8 cellular contexts compared by ENCODE assay signal in genomic region chr3:136818191-136818850, GRCh38. TPM values are rescaled to one million over a fixed set of nuclear protein-coding genes. Genes with fewer than 3 reads are reported as not detected.
DNase-seq lines count a peak whose midpoint lies in the region; ATAC-seq, FAIRE-seq and TF ChIP-seq lines count a peak whose summit lies in the region.

No MANE protein-coding gene starts in this region.

- no peaks in the 10 kb centered on the region for H3K36me3 ChIP-seq in neural cell (ENCODE audit: insufficient read depth, low read length)

- H3K79me2 ChIP-seq in neural cell (replicated peaks; ENCODE audit: insufficient read depth, low read length), result no peaks in the 10 kb centered on the region

- TF ChIP-seq CTCF in foreskin fibroblast (IDR thresholded peaks at IDR 0.05; ENCODE audit: low read depth, low read length) (peak; percentile 6), neural cell (IDR thresholded peaks at IDR 0.05; ENCODE audit: poor library complexity, severe bottlenecking) (no peak)

- H2AFZ ChIP-seq in neural cell (ENCODE audit: low read depth, low read length), result peak overlapping the region; percentile 49

- no peaks in the 10 kb centered on the region for H3K9me3 ChIP-seq in neural cell (ENCODE audit: low read length)

- no peaks in the 10 kb centered on the region for H4K20me1 ChIP-seq in neural cell (ENCODE audit: insufficient read depth)

- peak; percentile 93 for FAIRE-seq in A204.1 (lab: Jason Lieb, UNC)

- H3K4me2 ChIP-seq in neural cell (ENCODE audit: low read length), result peak overlapping the region; percentile 38

- peak overlapping the region; percentile 72 to 79 for H3K4me3 ChIP-seq in foreskin fibroblast (ENCODE audit: low read depth in 1 of 2, low read length in 2 of 2)
- peak overlapping the region; percentile 79 for H3K4me3 ChIP-seq in neural cell (ENCODE audit: low read length)

- no peak for TF ChIP-seq EP300 in neural cell (conservative IDR thresholded peaks at IDR 0.05; ENCODE audit: poor library complexity, severe bottlenecking)

- H3K27ac ChIP-seq in neural cell (ENCODE audit: low read length), result no peak overlapping the region

- peaks cover 51% of the 10 kb centered on the region for H3K27me3 Mint-ChIP-seq in activated T-cell treated with anti-CD3 and anti-CD28 coated beads, Interleukin-2, amount 50 U/mL, for 4 hours (ENCODE audit: low read depth)

- DNase-seq in NCI-H226, result peak; percentile 62
- DNase-seq in activated T-cell treated with anti-CD3 and anti-CD28 coated beads, Interleukin-2, amount 50 U/mL, for 4 hours, result peak; percentile 36
- DNase-seq in foreskin fibroblast, result peak; percentile 80 to 82
- DNase-seq in ureter (ENCODE audit: low spot score), result peak; percentile 43

- ATAC-seq in GM18907 (IDR thresholded peaks at IDR 0.05; ENCODE audit: unreplicated experiment) (peak; percentile 10), GM19324 (IDR thresholded peaks at IDR 0.05; ENCODE audit: low FRiP score, unreplicated experiment) (no peak)
- ATAC-seq in activated T-cell treated with anti-CD3 and anti-CD28 coated beads, Interleukin-2, amount 50 U/mL, for 4 hours, result peak; percentile 71 to 77

- H3K27me3 ChIP-seq in neural cell (ENCODE audit: insufficient read depth, low read depth, low read length), result peaks cover 26% of the 10 kb centered on the region

- TF ChIP-seq RAD21 in neural cell (conservative IDR thresholded peaks at IDR 0.05), result no peak

- peaks cover 5% of the 10 kb centered on the region for H3K9me3 Mint-ChIP-seq in activated T-cell treated with anti-CD3 and anti-CD28 coated beads, Interleukin-2, amount 50 U/mL, for 4 hours

- H3F3A ChIP-seq in neural cell (ENCODE audit: insufficient read depth, low read length, poor library complexity, severe bottlenecking), result no peaks in the 10 kb centered on the region

- H3K4me3 Mint-ChIP-seq in activated T-cell treated with anti-CD3 and anti-CD28 coated beads, Interleukin-2, amount 50 U/mL, for 4 hours, result peak overlapping the region; percentile 80

- peaks cover 20% of the 10 kb centered on the region for H3K4me1 Mint-ChIP-seq in activated T-cell treated with anti-CD3 and anti-CD28 coated beads, Interleukin-2, amount 50 U/mL, for 4 hours (ENCODE audit: low read depth)

- H3K36me3 Mint-ChIP-seq in activated T-cell treated with anti-CD3 and anti-CD28 coated beads, Interleukin-2, amount 50 U/mL, for 4 hours (ENCODE audit: insufficient read depth), result no peaks in the 10 kb centered on the region

- peak overlapping the region; percentile 67 for H3K9ac ChIP-seq in neural cell (ENCODE audit: low read length)

- H3K9me2 ChIP-seq in neural cell (ENCODE audit: insufficient read depth, low read length), result no peaks in the 10 kb centered on the region

TF ChIP-seq in neural cell, 6 proteins besides CTCF, POLR2A, EP300 and RAD21:
- TF ChIP-seq, protein P1, sequence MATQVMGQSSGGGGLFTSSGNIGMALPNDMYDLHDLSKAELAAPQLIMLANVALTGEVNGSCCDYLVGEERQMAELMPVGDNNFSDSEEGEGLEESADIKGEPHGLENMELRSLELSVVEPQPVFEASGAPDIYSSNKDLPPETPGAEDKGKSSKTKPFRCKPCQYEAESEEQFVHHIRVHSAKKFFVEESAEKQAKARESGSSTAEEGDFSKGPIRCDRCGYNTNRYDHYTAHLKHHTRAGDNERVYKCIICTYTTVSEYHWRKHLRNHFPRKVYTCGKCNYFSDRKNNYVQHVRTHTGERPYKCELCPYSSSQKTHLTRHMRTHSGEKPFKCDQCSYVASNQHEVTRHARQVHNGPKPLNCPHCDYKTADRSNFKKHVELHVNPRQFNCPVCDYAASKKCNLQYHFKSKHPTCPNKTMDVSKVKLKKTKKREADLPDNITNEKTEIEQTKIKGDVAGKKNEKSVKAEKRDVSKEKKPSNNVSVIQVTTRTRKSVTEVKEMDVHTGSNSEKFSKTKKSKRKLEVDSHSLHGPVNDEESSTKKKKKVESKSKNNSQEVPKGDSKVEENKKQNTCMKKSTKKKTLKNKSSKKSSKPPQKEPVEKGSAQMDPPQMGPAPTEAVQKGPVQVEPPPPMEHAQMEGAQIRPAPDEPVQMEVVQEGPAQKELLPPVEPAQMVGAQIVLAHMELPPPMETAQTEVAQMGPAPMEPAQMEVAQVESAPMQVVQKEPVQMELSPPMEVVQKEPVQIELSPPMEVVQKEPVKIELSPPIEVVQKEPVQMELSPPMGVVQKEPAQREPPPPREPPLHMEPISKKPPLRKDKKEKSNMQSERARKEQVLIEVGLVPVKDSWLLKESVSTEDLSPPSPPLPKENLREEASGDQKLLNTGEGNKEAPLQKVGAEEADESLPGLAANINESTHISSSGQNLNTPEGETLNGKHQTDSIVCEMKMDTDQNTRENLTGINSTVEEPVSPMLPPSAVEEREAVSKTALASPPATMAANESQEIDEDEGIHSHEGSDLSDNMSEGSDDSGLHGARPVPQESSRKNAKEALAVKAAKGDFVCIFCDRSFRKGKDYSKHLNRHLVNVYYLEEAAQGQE (IDR thresholded peaks at IDR 0.05; ENCODE audit: borderline replicate concordance), result no peak
- no peak for TF ChIP-seq POLR2AphosphoS5 (IDR thresholded peaks at IDR 0.05)

RNA-seq across cellular contexts. Expression of gene SLC35G2, which starts 0.6 kb away (rescaled TPM):
- total RNA-seq in activated T-cell treated with anti-CD3 and anti-CD28 coated beads, Interleukin-2, amount 50 U/mL, for 4 hours, result 1 to 10 TPM in 1 of 3 donors, under 1 TPM in 2; 0.40 to 1.1 (median 0.71) TPM
- polyA plus RNA-seq in neural cell, result 3.7 and 6.8 TPM in 2 replicates
- polyA minus RNA-seq in neural cell, result 10.9 and 11.2 TPM in 2 replicates
- total RNA-seq in ureter, result 4.0 TPM

RNA-seq across cellular contexts. Expression of gene NCK1, which starts 43.7 kb away (rescaled TPM):
- total RNA-seq in activated T-cell treated with anti-CD3 and anti-CD28 coated beads, Interleukin-2, amount 50 U/mL, for 4 hours, result 10 to 100 TPM; 25.7 to 31.2 (median 30.0) TPM
- polyA plus RNA-seq in neural cell, result 21.5 and 22.4 TPM in 2 replicates
- polyA minus RNA-seq in neural cell, result 47.5 and 58.3 TPM in 2 replicates
- total RNA-seq in ureter, result 42.0 TPM
